ENCODE assay signal across 11 cellular contexts in the genomic region with DNA sequence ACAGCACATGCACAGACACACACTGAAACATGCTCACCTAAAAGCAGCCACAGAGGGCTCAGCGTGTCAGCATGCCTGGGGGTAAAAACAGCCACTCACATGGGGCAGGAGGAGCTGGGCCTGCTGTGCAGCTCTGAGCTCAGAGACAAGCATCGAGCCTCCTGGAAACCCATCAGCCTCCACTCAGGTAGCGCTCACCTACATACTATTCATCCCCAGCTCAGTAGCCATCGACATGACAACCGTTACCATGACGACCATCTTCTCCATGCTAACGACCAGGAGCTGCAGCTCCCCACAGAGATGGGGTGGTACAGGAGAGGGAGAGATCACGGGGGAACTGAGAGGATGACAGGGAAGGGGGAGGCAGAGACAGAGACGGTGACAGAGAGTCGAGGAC. TPM values are rescaled to one million over a fixed set of nuclear protein-coding genes. Genes with fewer than 3 reads are reported as not detected.
DNase-seq lines count a peak whose midpoint lies in the region; ATAC-seq lines count a peak whose summit lies in the region.
"Had no signal": no experiment of that assay in that cellular context is flagged by ENCODE, and none has a peak within 500 bp of the region (broad histone marks: within the 10 kb centered on the region; RNA-seq: fewer than 3 reads in every experiment).

No MANE protein-coding gene starts in this region.

- peaks cover 15% of the 10 kb centered on the region for H3K27me3 Mint-ChIP-seq in activated CD4-positive, alpha-beta memory T cell treated with anti-CD3 and anti-CD28 coated beads for 36 hours

- DNase-seq in left cardiac atrium (peak; percentile 15), cardiac septum (ENCODE audit: low spot score) (no peak), RPMI7951 (ENCODE audit: low read depth) (peak; percentile 25), head of caudate nucleus (peak in 40 of 42 donors; percentile 42 to 96 (median 74)), 8988T (no peak), SKM-1 treated with dmso at 0.1 percent for 144 hours (lab: John Stamatoyannopoulos, UW; ENCODE audit: unreplicated experiment) (no peak)
- no peak for DNase-seq in stimulated activated CD4-positive, alpha-beta T cell treated with anti-CD3 and anti-CD28 coated beads, Interleukin-4, amount 100 ng/mL, for 1 hour
- no peak for DNase-seq in activated CD4-positive, alpha-beta memory T cell treated with anti-CD3 and anti-CD28 coated beads for 36 hours
- DNase-seq: activated CD4-positive, alpha-beta T cell treated with anti-CD3 and anti-CD28 coated beads, Interleukin-2, amount 10 ng/mL, durations not matched to agents 24 days and 14 days; activated naive CD8-positive, alpha-beta T cell treated with anti-CD3 and anti-CD28 coated beads for 36 hours; left colon had no signal

- no peaks in the 10 kb centered on the region for H3K36me3 Mint-ChIP-seq in activated CD4-positive, alpha-beta memory T cell treated with anti-CD3 and anti-CD28 coated beads for 36 hours
- H3K36me3 Mint-ChIP-seq: activated naive CD8-positive, alpha-beta T cell treated with anti-CD3 and anti-CD28 coated beads for 36 hours had no signal

- CTCF ChIA-PET in activated CD4-positive, alpha-beta memory T cell treated with anti-CD3 and anti-CD28 coated beads for 36 hours (lab: Charles Lee), result no interaction called here

- intact Hi-C loops in left cardiac atrium (cut with DNase I), result no loop called here
- intact Hi-C loops in cardiac septum (cut with DNase I), result no loop called here
- intact Hi-C loops in head of caudate nucleus (cut with DNase I), result no loop called here
- intact Hi-C loops in activated CD4-positive, alpha-beta memory T cell treated with anti-CD3 and anti-CD28 coated beads for 36 hours (cut with micrococcal nuclease), result no loop called here

- H3K27ac Mint-ChIP-seq in activated CD4-positive, alpha-beta memory T cell treated with anti-CD3 and anti-CD28 coated beads for 36 hours, result no peak overlapping the region
- H3K27ac Mint-ChIP-seq: activated CD4-positive, alpha-beta T cell treated with anti-CD3 and anti-CD28 coated beads, Interleukin-2, amount 10 ng/mL, durations not matched to agents 24 days and 14 days; activated naive CD8-positive, alpha-beta T cell treated with anti-CD3 and anti-CD28 coated beads for 36 hours had no signal

- POLR2A ChIA-PET in activated CD4-positive, alpha-beta memory T cell treated with anti-CD3 and anti-CD28 coated beads for 36 hours (lab: Charles Lee), result no interaction called here

- peaks cover 2% of the 10 kb centered on the region for H3K4me1 Mint-ChIP-seq in activated CD4-positive, alpha-beta memory T cell treated with anti-CD3 and anti-CD28 coated beads for 36 hours (ENCODE audit: low read depth)

- H3K9me3 Mint-ChIP-seq in activated CD4-positive, alpha-beta memory T cell treated with anti-CD3 and anti-CD28 coated beads for 36 hours, result no peaks in the 10 kb centered on the region
- H3K9me3 Mint-ChIP-seq: activated CD4-positive, alpha-beta T cell treated with anti-CD3 and anti-CD28 coated beads, Interleukin-2, amount 10 ng/mL, durations not matched to agents 24 days and 14 days; activated naive CD8-positive, alpha-beta T cell treated with anti-CD3 and anti-CD28 coated beads for 36 hours had no signal

- no peak for ATAC-seq in left cardiac atrium
- ATAC-seq: left colon had no signal

- no peak overlapping the region for H3K4me3 Mint-ChIP-seq in activated CD4-positive, alpha-beta memory T cell treated with anti-CD3 and anti-CD28 coated beads for 36 hours
- H3K4me3 Mint-ChIP-seq: activated CD4-positive, alpha-beta T cell treated with anti-CD3 and anti-CD28 coated beads, Interleukin-2, amount 10 ng/mL, durations not matched to agents 24 days and 14 days; activated naive CD8-positive, alpha-beta T cell treated with anti-CD3 and anti-CD28 coated beads for 36 hours had no signal

RNA-seq across cellular contexts. Expression of gene SDC3, which starts 28.6 kb away (rescaled TPM):
- 10 to 100 TPM; 38.8 to 39.3 TPM for total RNA-seq in left cardiac atrium
- total RNA-seq in cardiac septum, result 29.7 TPM
- total RNA-seq in RPMI7951 (2014; rRNA removed; shearing (Covaris generic)), result 27.3 and 35.3 TPM in 2 replicates
- total RNA-seq in activated CD4-positive, alpha-beta memory T cell treated with anti-CD3 and anti-CD28 coated beads for 36 hours, result under 1 TPM; 0.12 to 0.17 TPM

Comparison
In these comparisons a context has a peak if more than half of its experiments do, and no peak if none do; other contexts are left out.
1. DNase-seq: peak in left cardiac atrium (single experiment), RPMI7951 (single experiment) and head of caudate nucleus (40 of 42); none in cardiac septum (single experiment), stimulated activated CD4-positive, alpha-beta T cell treated with anti-CD3 and anti-CD28 coated beads, Interleukin-4, amount 100 ng/mL, for 1 hour (single experiment), 8988T (single experiment), SKM-1 treated with dmso at 0.1 percent for 144 hours (single experiment) and activated CD4-positive, alpha-beta memory T cell treated with anti-CD3 and anti-CD28 coated beads for 36 hours (single experiment).
2. RNA of gene SDC3, which starts 28.6 kb away (total RNA-seq): 38.8 to 39.3 TPM in left cardiac atrium, 29.7 TPM in cardiac septum (single experiment) and 27.3 to 35.3 TPM in RPMI7951; 0.12 to 0.17 TPM in activated CD4-positive, alpha-beta memory T cell treated with anti-CD3 and anti-CD28 coated beads for 36 hours; every median in the first group is over 10 times any median in the second.